8 cellular contexts compared by ENCODE assay signal in the genomic region with DNA sequence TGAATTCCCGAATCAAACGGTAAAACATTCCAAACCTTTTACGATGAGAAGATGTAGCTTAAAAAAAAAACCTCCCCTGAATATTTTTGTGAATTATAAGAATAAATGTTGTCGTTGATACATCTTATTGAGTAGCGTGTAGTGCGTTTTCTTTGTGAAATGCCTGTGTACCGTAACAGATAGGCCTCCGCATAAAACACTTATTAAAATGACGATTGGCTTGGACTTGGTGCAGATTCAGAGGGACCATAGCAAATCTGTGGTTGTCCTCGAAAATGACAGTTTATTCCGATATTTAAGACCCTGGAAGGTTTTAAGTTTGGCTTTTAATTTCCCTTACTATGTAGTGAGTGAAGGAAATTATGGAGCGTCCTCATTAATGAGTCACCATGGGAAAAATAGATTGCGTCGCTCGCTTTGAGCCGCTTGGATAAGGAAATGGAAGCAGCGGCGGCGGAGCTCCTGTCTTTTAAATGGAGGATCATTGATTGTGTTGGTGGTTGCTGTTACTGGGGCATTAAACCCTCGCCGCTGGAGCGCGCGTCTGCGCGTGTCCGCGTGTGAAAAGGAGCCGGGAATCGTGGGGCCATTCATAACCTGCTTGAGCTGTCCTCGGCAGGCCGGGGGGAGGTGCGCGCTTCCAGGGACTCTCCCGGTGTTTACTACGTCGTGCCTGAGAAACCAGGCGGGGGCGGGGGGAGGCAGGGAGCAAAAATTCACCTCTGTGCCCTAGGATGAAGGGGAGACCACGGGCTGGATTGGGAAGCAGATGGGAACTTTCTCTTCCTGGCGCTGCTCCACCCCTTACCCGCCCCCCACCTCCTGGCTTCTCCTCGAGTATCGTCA. TPM values are rescaled to one million over a fixed set of nuclear protein-coding genes. Genes with fewer than 3 reads are reported as not detected.
DNase-seq lines count a peak whose midpoint lies in the region; ATAC-seq and TF ChIP-seq lines count a peak whose summit lies in the region.

No MANE protein-coding gene starts in this region.

- H3K27ac ChIP-seq in ectodermal cell (ENCODE audit: insufficient read depth, low read depth, low read length, poor library complexity, severe bottlenecking) = peak overlapping the region; percentile 96

- DNase-seq in AML-193 (lab: John Stamatoyannopoulos, UW) (peak; percentile 28 to 43), HFFc6 (peak; percentile 86), NCI-H748 (lab: John Stamatoyannopoulos, UW; ENCODE audit: unreplicated experiment) (peak; percentile 91), lung microvascular endothelial cell (ENCODE audit: low read depth in 2 of 2) (peak; percentile 90 to 92)
- peak; percentile 71 for DNase-seq in activated CD4-positive, alpha-beta memory T cell treated with anti-CD3 and anti-CD28 coated beads, Interleukin-2, amount 10 ng/mL, durations not matched to agents 7 days and 5 days
- peak; percentile 37 to 77 (median 55) for DNase-seq in stimulated activated CD4-positive, alpha-beta T cell treated with anti-CD3 and anti-CD28 coated beads, TNF-alpha, amount 100 ng/mL, for 24 hours (ENCODE audit: low read depth in 3 of 3)

- no peak for TF ChIP-seq CTCF in HFFc6 (IDR thresholded peaks at IDR 0.05)

- H3K9me3 ChIP-seq in ectodermal cell (ENCODE audit: control insufficient read depth, low read length) = no peaks in the 10 kb centered on the region

- peaks cover 3% of the 10 kb centered on the region for H3K27me3 Mint-ChIP-seq in HFFc6 (ENCODE audit: insufficient read depth)
- H3K27me3 Mint-ChIP-seq in activated CD4-positive, alpha-beta memory T cell treated with anti-CD3 and anti-CD28 coated beads, Interleukin-2, amount 10 ng/mL, durations not matched to agents 7 days and 5 days = no peaks in the 10 kb centered on the region

- H3K36me3 Mint-ChIP-seq in HFFc6 (ENCODE audit: low read depth) = peaks cover 7% of the 10 kb centered on the region; the same call in 1 of the 2 replicates
- H3K36me3 Mint-ChIP-seq in activated CD4-positive, alpha-beta memory T cell treated with anti-CD3 and anti-CD28 coated beads, Interleukin-2, amount 10 ng/mL, durations not matched to agents 7 days and 5 days (ENCODE audit: low read depth) = peaks cover 17% of the 10 kb centered on the region

- H3K9me3 Mint-ChIP-seq in HFFc6 = no peaks in the 10 kb centered on the region
- no peaks in the 10 kb centered on the region for H3K9me3 Mint-ChIP-seq in activated CD4-positive, alpha-beta memory T cell treated with anti-CD3 and anti-CD28 coated beads, Interleukin-2, amount 10 ng/mL, durations not matched to agents 7 days and 5 days

- CTCF ChIA-PET in activated CD4-positive, alpha-beta memory T cell treated with anti-CD3 and anti-CD28 coated beads, Interleukin-2, amount 10 ng/mL, durations not matched to agents 7 days and 5 days (lab: Charles Lee) = interaction anchor here (0.8 to 4.8 kb wide), 4 partner anchors 10 to 61 kb away, joined by 6 to 32 read pairs (median 17); no protein-coding TSS in a partner anchor

- H3K4me3 Mint-ChIP-seq in HFFc6 = peak overlapping the region; percentile 94
- H3K4me3 Mint-ChIP-seq in activated CD4-positive, alpha-beta memory T cell treated with anti-CD3 and anti-CD28 coated beads, Interleukin-2, amount 10 ng/mL, durations not matched to agents 7 days and 5 days = peak overlapping the region; percentile 89

- POLR2A ChIA-PET in activated CD4-positive, alpha-beta memory T cell treated with anti-CD3 and anti-CD28 coated beads, Interleukin-2, amount 10 ng/mL, durations not matched to agents 7 days and 5 days (lab: Charles Lee) = interaction anchor here (0.5 to 9.9 kb wide), 14 partner anchors 8 to 127 kb away, joined by 3 to 235 read pairs (median 4); a partner anchor contains a TSS

- no peaks in the 10 kb centered on the region for H3K27me3 ChIP-seq in ectodermal cell (ENCODE audit: control insufficient read depth, insufficient read depth, low read length, poor library complexity, severe bottlenecking)

- H3K4me1 ChIP-seq in ectodermal cell (ENCODE audit: control insufficient read depth, insufficient read depth, low read length) = peaks cover 13% of the 10 kb centered on the region

- H3K4me1 Mint-ChIP-seq in HFFc6 (ENCODE audit: low read depth) = peaks cover 38% of the 10 kb centered on the region
- peaks cover 52% of the 10 kb centered on the region for H3K4me1 Mint-ChIP-seq in activated CD4-positive, alpha-beta memory T cell treated with anti-CD3 and anti-CD28 coated beads, Interleukin-2, amount 10 ng/mL, durations not matched to agents 7 days and 5 days

- ATAC-seq in HG03196 (IDR thresholded peaks at IDR 0.05; ENCODE audit: unreplicated experiment) = no peak

- WGBS in ectodermal cell, 2 experiments = 0% methylated on average over 41 to 44 of the region's 44 CpGs

- H3K4me3 ChIP-seq in ectodermal cell (ENCODE audit: insufficient read depth, low read depth, low read length) = peak overlapping the region; percentile 72

- H3K27ac Mint-ChIP-seq in HFFc6 = peak overlapping the region; percentile 97
- H3K27ac Mint-ChIP-seq in activated CD4-positive, alpha-beta memory T cell treated with anti-CD3 and anti-CD28 coated beads, Interleukin-2, amount 10 ng/mL, durations not matched to agents 7 days and 5 days = peak overlapping the region; percentile 94

- no peaks in the 10 kb centered on the region for H3K36me3 ChIP-seq in ectodermal cell (ENCODE audit: control insufficient read depth, insufficient read depth, low read length)

RNA-seq across cellular contexts. Expression of a gene that starts 1.6 kb away (rescaled TPM):
- 10 to 100 TPM; 25.7 to 30.2 (median 27.6) TPM for total RNA-seq in HFFc6 (2021; fragmentation: NEBNext Ultra II Directional; extraction: Animal tissue kit (Norgen Biotek cat#: 25700))
- 10 to 100 TPM; 52.1 to 52.5 TPM for total RNA-seq in activated CD4-positive, alpha-beta memory T cell treated with anti-CD3 and anti-CD28 coated beads, Interleukin-2, amount 10 ng/mL, durations not matched to agents 7 days and 5 days
- polyA plus RNA-seq in ectodermal cell (2013, experiment 1 of 4) = 44.1 TPM
- polyA plus RNA-seq in ectodermal cell (2013, experiment 2 of 4) = 54.7 TPM
- polyA plus RNA-seq in ectodermal cell (2013, experiment 3 of 4) = 42.2 TPM
- 55.0 TPM for polyA plus RNA-seq in ectodermal cell (2013, experiment 4 of 4)
- total RNA-seq in lung microvascular endothelial cell = 9.8 and 11.3 TPM in 2 replicates

RNA-seq across cellular contexts. Expression of a gene that starts 41.7 kb away (rescaled TPM):
- total RNA-seq in HFFc6 (2021; fragmentation: NEBNext Ultra II Directional; extraction: Animal tissue kit (Norgen Biotek cat#: 25700)) = 1 to 10 TPM in 5 of 6 experiments, under 1 TPM in 1; 0.75 to 1.8 (median 1.5) TPM
- 1 to 10 TPM; 1.5 to 1.6 TPM for total RNA-seq in activated CD4-positive, alpha-beta memory T cell treated with anti-CD3 and anti-CD28 coated beads, Interleukin-2, amount 10 ng/mL, durations not matched to agents 7 days and 5 days
- polyA plus RNA-seq in ectodermal cell (2013, experiment 1 of 4) = 7.3 TPM
- 6.4 TPM for polyA plus RNA-seq in ectodermal cell (2013, experiment 2 of 4)
- polyA plus RNA-seq in ectodermal cell (2013, experiment 3 of 4) = 6.0 TPM
- 6.5 TPM for polyA plus RNA-seq in ectodermal cell (2013, experiment 4 of 4)
- 3.3 and 6.3 TPM in 2 replicates for total RNA-seq in lung microvascular endothelial cell

Comparison
In these comparisons a context has a peak if more than half of its experiments do, and no peak if none do; other contexts are left out.
1. DNase-seq: peak in every context shown above with its lines; median percentile 91 in NCI-H748; 91 in lung microvascular endothelial cell; 86 in HFFc6; 71 in activated CD4-positive, alpha-beta memory T cell treated with anti-CD3 and anti-CD28 coated beads, Interleukin-2, amount 10 ng/mL, durations not matched to agents 7 days and 5 days; 55 in stimulated activated CD4-positive, alpha-beta T cell treated with anti-CD3 and anti-CD28 coated beads, TNF-alpha, amount 100 ng/mL, for 24 hours; 36 in AML-193.